Comparison of ENCODE assay signal across 1 cellular context in the genomic region with DNA sequence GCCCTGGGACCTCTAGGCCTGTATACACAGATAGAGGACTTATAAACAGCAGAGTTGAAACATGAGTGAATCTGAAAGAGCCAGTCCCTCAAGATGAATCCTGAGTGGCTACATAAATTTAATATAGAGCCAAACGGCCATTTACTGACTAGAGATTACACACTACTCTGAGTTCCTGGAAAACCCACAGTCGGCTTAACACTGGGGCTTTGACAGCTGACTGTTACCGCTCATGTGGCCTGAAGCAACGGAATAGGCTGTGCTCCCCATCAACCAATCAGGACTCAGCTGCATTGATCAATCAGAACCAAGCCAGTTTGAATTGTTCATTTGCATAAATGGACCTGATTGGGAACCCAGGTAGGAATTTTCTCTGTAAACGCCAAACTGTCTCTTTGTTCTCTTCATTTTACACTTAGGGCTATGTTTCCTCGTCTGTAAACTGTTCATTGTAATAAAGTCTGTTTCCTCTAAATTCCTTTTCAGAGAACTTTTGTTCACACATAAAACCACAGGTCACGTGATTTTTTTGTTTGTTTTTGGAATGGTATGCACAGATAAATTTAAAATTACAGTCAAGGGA.
TF ChIP-seq lines count a peak whose summit lies in the region.

No MANE protein-coding gene starts in this region.

TF ChIP-seq in K562, 482 proteins besides CTCF, POLR2A, EP300 and RAD21 (continued from another document and continues in another):
- TF ChIP-seq, protein P1, sequence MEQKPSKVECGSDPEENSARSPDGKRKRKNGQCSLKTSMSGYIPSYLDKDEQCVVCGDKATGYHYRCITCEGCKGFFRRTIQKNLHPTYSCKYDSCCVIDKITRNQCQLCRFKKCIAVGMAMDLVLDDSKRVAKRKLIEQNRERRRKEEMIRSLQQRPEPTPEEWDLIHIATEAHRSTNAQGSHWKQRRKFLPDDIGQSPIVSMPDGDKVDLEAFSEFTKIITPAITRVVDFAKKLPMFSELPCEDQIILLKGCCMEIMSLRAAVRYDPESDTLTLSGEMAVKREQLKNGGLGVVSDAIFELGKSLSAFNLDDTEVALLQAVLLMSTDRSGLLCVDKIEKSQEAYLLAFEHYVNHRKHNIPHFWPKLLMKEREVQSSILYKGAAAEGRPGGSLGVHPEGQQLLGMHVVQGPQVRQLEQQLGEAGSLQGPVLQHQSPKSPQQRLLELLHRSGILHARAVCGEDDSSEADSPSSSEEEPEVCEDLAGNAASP (IDR thresholded peaks at IDR 0.05) = no peak
- TF ChIP-seq ZNF3 (CRISPR knock-in tag; IDR thresholded peaks at IDR 0.05) = no peak
- TF ChIP-seq HNRNPK (IDR thresholded peaks at IDR 0.05; ENCODE audit: low read depth, low read length, poor library complexity, severe bottlenecking) = no peak
- TF ChIP-seq CREBBP (IDR thresholded peaks at IDR 0.05; ENCODE audit: low read depth, low read length) = no peak
- TF ChIP-seq SNIP1 (IDR thresholded peaks at IDR 0.05; ENCODE audit: low read depth) = no peak
- no peak for TF ChIP-seq SPI1 (IDR thresholded peaks at IDR 0.05; ENCODE audit: borderline replicate concordance, low read depth, low read length)
- peak in 1 of 2 experiments; percentile 53; a peak in 2 of 4 replicates for TF ChIP-seq TRIM24 (IDR thresholded peaks at IDR 0.05)
- TF ChIP-seq BDP1 (IDR thresholded peaks at IDR 0.05; ENCODE audit: insufficient read depth, insufficient read length) = no peak
- TF ChIP-seq ELF2 (CRISPR knock-in tag; IDR thresholded peaks at IDR 0.05) = no peak
- no peak for TF ChIP-seq NR2C1 (IDR thresholded peaks at IDR 0.05)
- peak; percentile 29; the same call in 1 of the 2 replicates for TF ChIP-seq NR2C1 (tag; IDR thresholded peaks at IDR 0.05)
- peak; percentile 94 for TF ChIP-seq TFAP4 (CRISPR knock-in tag; IDR thresholded peaks at IDR 0.05; ENCODE audit: borderline replicate concordance)
- no peak for TF ChIP-seq CBX2 (IDR thresholded peaks at IDR 0.05; ENCODE audit: insufficient read depth, low read length, poor library complexity, severe bottlenecking)
- peak in 1 of 3 experiments; percentile 26 for TF ChIP-seq YY1 (IDR thresholded peaks at IDR 0.05; ENCODE audit: borderline replicate concordance in 1 of 3, control insufficient read depth in 1 of 3, extremely low read depth in 1 of 3, insufficient read depth in 3 of 3, insufficient read length in 1 of 3, insufficient replicate concordance in 2 of 3, low read depth in 1 of 3, low read length in 2 of 3)
- no peak for TF ChIP-seq HMG20B (CRISPR knock-in tag; IDR thresholded peaks at IDR 0.05)
- 0 out of 2 replicates have a peak, but pooled peaks have one; percentile 56 for TF ChIP-seq ERF (CRISPR knock-in tag; IDR thresholded peaks at IDR 0.05)
- TF ChIP-seq ESRRA (IDR thresholded peaks at IDR 0.05; ENCODE audit: borderline replicate concordance, low read depth) = peak; percentile 79; the same call in 1 of the 2 replicates
- no peak for TF ChIP-seq HMBOX1 (IDR thresholded peaks at IDR 0.05)
- TF ChIP-seq CCNT2 (IDR thresholded peaks at IDR 0.05; ENCODE audit: borderline replicate concordance, extremely low read depth, insufficient read length, low read depth, low read length) = no peak
- no peak for TF ChIP-seq FOXK2 (conservative IDR thresholded peaks at IDR 0.05 in 1 of 2, IDR thresholded peaks at IDR 0.05 in 1 of 2; ENCODE audit: low read depth in 2 of 2)
- no peak for TF ChIP-seq ZNF444 (CRISPR knock-in tag; IDR thresholded peaks at IDR 0.05)
- TF ChIP-seq MAFF (IDR thresholded peaks at IDR 0.05; ENCODE audit: low read length) = no peak
- TF ChIP-seq ZNF347 (CRISPR knock-in tag; IDR thresholded peaks at IDR 0.05; ENCODE audit: low read depth) = no peak
- no peak for TF ChIP-seq ZNF518B (CRISPR knock-in tag; IDR thresholded peaks at IDR 0.05)
- TF ChIP-seq ELK3 (CRISPR knock-in tag; IDR thresholded peaks at IDR 0.05) = no peak
- TF ChIP-seq ZBTB9 (CRISPR knock-in tag; IDR thresholded peaks at IDR 0.05) = no peak
- TF ChIP-seq E2F3 (CRISPR knock-in tag; IDR thresholded peaks at IDR 0.05) = no peak
- no peak for TF ChIP-seq CBX8 (IDR thresholded peaks at IDR 0.05; ENCODE audit: borderline replicate concordance, extremely low read depth, low read depth, low read length, poor library complexity, severe bottlenecking)
- TF ChIP-seq, protein P2, sequence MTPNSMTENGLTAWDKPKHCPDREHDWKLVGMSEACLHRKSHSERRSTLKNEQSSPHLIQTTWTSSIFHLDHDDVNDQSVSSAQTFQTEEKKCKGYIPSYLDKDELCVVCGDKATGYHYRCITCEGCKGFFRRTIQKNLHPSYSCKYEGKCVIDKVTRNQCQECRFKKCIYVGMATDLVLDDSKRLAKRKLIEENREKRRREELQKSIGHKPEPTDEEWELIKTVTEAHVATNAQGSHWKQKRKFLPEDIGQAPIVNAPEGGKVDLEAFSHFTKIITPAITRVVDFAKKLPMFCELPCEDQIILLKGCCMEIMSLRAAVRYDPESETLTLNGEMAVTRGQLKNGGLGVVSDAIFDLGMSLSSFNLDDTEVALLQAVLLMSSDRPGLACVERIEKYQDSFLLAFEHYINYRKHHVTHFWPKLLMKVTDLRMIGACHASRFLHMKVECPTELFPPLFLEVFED (CRISPR knock-in tag; conservative IDR thresholded peaks at IDR 0.05) = no peak
- no peak for TF ChIP-seq ZNF57 (CRISPR knock-in tag; IDR thresholded peaks at IDR 0.05)
- no peak for TF ChIP-seq NR3C1 (CRISPR knock-in tag; IDR thresholded peaks at IDR 0.05)
- no peak for TF ChIP-seq ZBTB34 (CRISPR knock-in tag; IDR thresholded peaks at IDR 0.05)
- no peak for TF ChIP-seq NR1H2 (CRISPR knock-in tag; IDR thresholded peaks at IDR 0.05)
- TF ChIP-seq SAP30 (IDR thresholded peaks at IDR 0.05; ENCODE audit: borderline replicate concordance, insufficient read depth, low read depth, low read length, poor library complexity, severe bottlenecking) = no peak
- TF ChIP-seq HDAC3 (IDR thresholded peaks at IDR 0.05; ENCODE audit: borderline replicate concordance, partially characterized antibody) = no peak
- peak; percentile 56; the same call in 1 of the 2 replicates for TF ChIP-seq ZNF175 (CRISPR knock-in tag; IDR thresholded peaks at IDR 0.05; ENCODE audit: low read depth)
- TF ChIP-seq ZNF212 (CRISPR knock-in tag; IDR thresholded peaks at IDR 0.05) = no peak
- no peak for TF ChIP-seq PCBP2 (IDR thresholded peaks at IDR 0.05; ENCODE audit: low read depth, low read length, poor library complexity, severe bottlenecking)
- TF ChIP-seq HMGXB4 (CRISPR knock-in tag; IDR thresholded peaks at IDR 0.05) = no peak
- TF ChIP-seq CAMTA2 (CRISPR knock-in tag; conservative IDR thresholded peaks at IDR 0.05) = no peak
- no peak for TF ChIP-seq ZNF143 (CRISPR knock-in tag; IDR thresholded peaks at IDR 0.05)
- no peak for TF ChIP-seq EWSR1 (IDR thresholded peaks at IDR 0.05; ENCODE audit: borderline replicate concordance, low read depth, partially characterized antibody)
- no peak for TF ChIP-seq ZNF696 (CRISPR knock-in tag; conservative IDR thresholded peaks at IDR 0.05)
- no peak for TF ChIP-seq ZNF217 (CRISPR knock-in tag; IDR thresholded peaks at IDR 0.05)
- TF ChIP-seq RFX7 (CRISPR knock-in tag; IDR thresholded peaks at IDR 0.05) = no peak
- TF ChIP-seq ZNF431 (CRISPR knock-in tag; IDR thresholded peaks at IDR 0.05) = no peak
- TF ChIP-seq ZNF77 (CRISPR knock-in tag; IDR thresholded peaks at IDR 0.05) = no peak
- no peak for TF ChIP-seq PHB (CRISPR knock-in tag; IDR thresholded peaks at IDR 0.05)
- peak in 1 of 2 experiments; percentile 40; a peak in 1 of 4 replicates for TF ChIP-seq HDAC1 (IDR thresholded peaks at IDR 0.05)
- no peak for TF ChIP-seq ESRRB (CRISPR knock-in tag; IDR thresholded peaks at IDR 0.05; ENCODE audit: borderline replicate concordance)
- TF ChIP-seq GTF2E2 (tag; IDR thresholded peaks at IDR 0.05) = peak; percentile 74; the same call in 1 of the 2 replicates
